In genomic region chr11:75554258-75555022, GRCh38 we compare ENCODE assay signal across 10 cellular contexts. TPM values are rescaled to one million over a fixed set of nuclear protein-coding genes. Genes with fewer than 3 reads are reported as not detected.
DNase-seq lines count a peak whose midpoint lies in the region; ATAC-seq and TF ChIP-seq lines count a peak whose summit lies in the region.
"Had no signal": no experiment of that assay in that cellular context is flagged by ENCODE, and none has a peak within 500 bp of the region (broad histone marks: within the 10 kb centered on the region; RNA-seq: fewer than 3 reads in every experiment).

No MANE protein-coding gene starts in this region.

- no peaks in the 10 kb centered on the region for H3K36me3 ChIP-seq in mammary epithelial cell (ENCODE audit: insufficient read depth, low read length)

- ATAC-seq in stimulated activated naive CD8-positive, alpha-beta T cell treated with anti-CD3 and anti-CD28 coated beads, Interleukin-15, amount 100 ng/mL, for 72 hours: peak; percentile 29
- ATAC-seq in GM21526 (IDR thresholded peaks at IDR 0.05; ENCODE audit: low FRiP score, unreplicated experiment) (no peak), HG03025 (IDR thresholded peaks at IDR 0.05; ENCODE audit: low FRiP score, unreplicated experiment) (no peak), HG03139 (IDR thresholded peaks at IDR 0.05; ENCODE audit: unreplicated experiment) (no peak)

- intact Hi-C loops in mammary epithelial cell (cut with micrococcal nuclease): no loop called here

- dilution Hi-C loops in mammary epithelial cell (cut with HindIII; ENCODE audit: low sequenced_read_pairs): no loop called here

- no peaks in the 10 kb centered on the region for H3K79me2 ChIP-seq in mammary epithelial cell (ENCODE audit: insufficient read depth, low read length)

- BruUV-seq in mammary epithelial cell (replicated peaks; lab: Mats Ljungman, UMichigan): TSS peak; percentile 42

- in situ Hi-C loops in mammary epithelial cell (cut with MboI; ENCODE audit: low sequenced_read_pairs in 2 of 2): no loop called here

- no peak overlapping the region for H3K27ac ChIP-seq in mammary epithelial cell (ENCODE audit: insufficient read depth, low read depth, low read length)

- CTCF ChIA-PET in mammary epithelial cell (lab: Charles Lee; ENCODE audit: low non-redundant PET): interaction anchor here (0.7 kb wide), 1 partner anchor 349 kb away, joined by 3 read pairs; no protein-coding TSS in a partner anchor

- H3K4me3 Mint-ChIP-seq in stimulated activated naive CD8-positive, alpha-beta T cell treated with anti-CD3 and anti-CD28 coated beads, Interleukin-15, amount 100 ng/mL, for 72 hours: no peak overlapping the region
- H3K4me3 Mint-ChIP-seq: activated B cell treated with CpG ODN at 0.5 μM for 24 hours; CD4-positive, CD25-positive, alpha-beta regulatory T cell had no signal

- H3K9me3 ChIP-seq in mammary epithelial cell (replicated peaks; ENCODE audit: insufficient read depth, low read length): no peaks in the 10 kb centered on the region

- H4K20me1 ChIP-seq in mammary epithelial cell (ENCODE audit: insufficient read depth, low read length): no peaks in the 10 kb centered on the region

- H3K4me1 Mint-ChIP-seq in stimulated activated naive CD8-positive, alpha-beta T cell treated with anti-CD3 and anti-CD28 coated beads, Interleukin-15, amount 100 ng/mL, for 72 hours: no peaks in the 10 kb centered on the region
- H3K4me1 Mint-ChIP-seq: activated B cell treated with CpG ODN at 0.5 μM for 24 hours had no signal

- H3K9ac ChIP-seq in mammary epithelial cell (ENCODE audit: insufficient read depth, low read length): no peak overlapping the region

- no peak for TF ChIP-seq CTCF in mammary epithelial cell (conservative IDR thresholded peaks at IDR 0.05 in 1 of 2, IDR thresholded peaks at IDR 0.05 in 1 of 2; ENCODE audit: extremely low read depth in 1 of 2, insufficient read depth in 1 of 2, low read depth in 1 of 2, low read length in 2 of 2)

- DNase-seq in NCI-H748 (lab: John Stamatoyannopoulos, UW; ENCODE audit: unreplicated experiment) (peak; percentile 44), NCI-H748 treated with DMSO at 0.1 percent for 48 hours (lab: John Stamatoyannopoulos, UW) (no peak), mammary epithelial cell (no peak), islet precursor cell (peak; percentile 99)
- no peak for DNase-seq in stimulated activated naive CD8-positive, alpha-beta T cell treated with anti-CD3 and anti-CD28 coated beads, Interleukin-15, amount 100 ng/mL, for 72 hours
- DNase-seq: activated B cell treated with CpG ODN at 0.5 μM for 24 hours; CD4-positive, CD25-positive, alpha-beta regulatory T cell had no signal

- no peak overlapping the region for H3K4me2 ChIP-seq in mammary epithelial cell (ENCODE audit: insufficient read depth, low read depth, low read length)

- peaks cover 23% of the 10 kb centered on the region for H3K4me1 ChIP-seq in mammary epithelial cell (ENCODE audit: insufficient read depth, low read length)

- no peaks in the 10 kb centered on the region for H3K9me3 Mint-ChIP-seq in stimulated activated naive CD8-positive, alpha-beta T cell treated with anti-CD3 and anti-CD28 coated beads, Interleukin-15, amount 100 ng/mL, for 72 hours
- H3K9me3 Mint-ChIP-seq: activated B cell treated with CpG ODN at 0.5 μM for 24 hours; CD4-positive, CD25-positive, alpha-beta regulatory T cell had no signal

- WGBS in mammary epithelial cell (ENCODE audit: low coverage, missing lambda C conversion rate): 33% methylated on average over 16 of the region's 21 CpGs

- peak overlapping the region; percentile 51 for H2AFZ ChIP-seq in mammary epithelial cell (ENCODE audit: low read depth, low read length)

- no peak overlapping the region for H3K4me3 ChIP-seq in mammary epithelial cell (replicated peaks in 1 of 3; ENCODE audit: insufficient read depth in 1 of 3, low read depth in 2 of 3, low read length in 3 of 3)

- H3K27me3 ChIP-seq in mammary epithelial cell (ENCODE audit: insufficient read depth, low read length): no peaks in the 10 kb centered on the region

- H3K27me3 Mint-ChIP-seq in stimulated activated naive CD8-positive, alpha-beta T cell treated with anti-CD3 and anti-CD28 coated beads, Interleukin-15, amount 100 ng/mL, for 72 hours: no peaks in the 10 kb centered on the region
- H3K27me3 Mint-ChIP-seq: activated B cell treated with CpG ODN at 0.5 μM for 24 hours had no signal

- peak overlapping the region in 1 of 2 donors; percentile 79 for H3K27ac Mint-ChIP-seq in stimulated activated naive CD8-positive, alpha-beta T cell treated with anti-CD3 and anti-CD28 coated beads, Interleukin-15, amount 100 ng/mL, for 72 hours
- H3K27ac Mint-ChIP-seq: activated B cell treated with CpG ODN at 0.5 μM for 24 hours; CD4-positive, CD25-positive, alpha-beta regulatory T cell had no signal

RNA-seq across cellular contexts. Expression of gene SERPINH1, which starts 7.6 kb away (rescaled TPM):
- 100 to 1,000 TPM in 1 of 2 donors, 10 to 100 TPM in 1; 32.5 to 519 TPM for total RNA-seq in mammary epithelial cell
- 136 TPM for polyA plus RNA-seq in mammary epithelial cell
- polyA minus RNA-seq in mammary epithelial cell: 118 TPM

RNA-seq across cellular contexts. Expression of gene GDPD5, which starts 28.7 kb away (rescaled TPM):
- total RNA-seq in mammary epithelial cell: 10 to 100 TPM in 1 of 2 donors, 1 to 10 TPM in 1; 9.5 to 13.3 TPM
- 4.4 TPM for polyA plus RNA-seq in mammary epithelial cell
- polyA minus RNA-seq in mammary epithelial cell: 5.9 TPM

Comparison
In these comparisons a context has a peak if more than half of its experiments do, and no peak if none do; other contexts are left out.
1. DNase-seq: peak in NCI-H748 (single experiment) and islet precursor cell (single experiment); none in NCI-H748 treated with DMSO at 0.1 percent for 48 hours (single experiment), mammary epithelial cell (single experiment) and stimulated activated naive CD8-positive, alpha-beta T cell treated with anti-CD3 and anti-CD28 coated beads, Interleukin-15, amount 100 ng/mL, for 72 hours (0 of 2).